ENCODE assay signal across 20 cellular contexts in the genomic region with DNA sequence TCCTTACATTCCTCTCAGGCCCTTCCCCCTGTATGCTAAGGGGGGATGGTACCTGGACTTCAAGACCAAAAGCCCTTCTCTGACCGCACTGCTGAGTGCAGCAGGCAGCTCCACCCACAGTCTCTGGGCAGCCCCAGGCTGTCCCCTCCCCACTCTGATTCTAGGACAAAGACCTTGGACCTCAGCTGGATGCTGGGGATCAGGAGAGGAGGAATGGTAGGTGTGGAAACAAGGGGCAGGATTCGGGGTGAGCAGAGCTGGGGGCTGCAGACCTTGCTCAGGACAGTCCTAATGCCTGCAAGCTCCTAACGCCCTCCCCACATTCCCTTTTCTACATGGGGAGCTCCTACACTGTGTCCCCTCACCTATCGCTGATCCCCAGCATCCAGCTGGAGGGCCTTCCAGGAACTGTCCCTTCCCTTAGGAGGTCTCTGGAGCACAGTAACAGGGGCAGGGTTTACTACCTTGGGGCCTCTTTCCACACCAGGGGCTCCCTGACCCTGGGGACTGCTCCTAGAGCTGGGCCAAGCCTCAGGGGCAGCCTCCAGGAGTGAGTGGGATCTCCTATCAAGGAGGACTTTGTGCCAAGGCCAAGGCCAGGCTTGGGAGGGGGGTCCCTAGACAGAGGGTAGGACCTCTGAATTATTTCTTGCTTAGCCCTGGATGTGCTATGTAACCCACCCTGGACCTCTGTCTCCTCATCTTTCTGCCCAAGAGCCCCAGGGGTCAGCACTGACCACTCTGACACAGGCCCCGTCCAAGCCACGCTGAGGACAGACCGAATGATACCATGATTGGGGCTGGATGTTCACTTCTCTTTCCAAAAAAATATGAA. TPM values are rescaled to one million over a fixed set of nuclear protein-coding genes. Genes with fewer than 3 reads are reported as not detected.
A peak's percentile ranks its signal among the peaks of the same experiment; 100 is the strongest.
DNase-seq lines count a peak whose midpoint lies in the region; ATAC-seq, FAIRE-seq and TF ChIP-seq lines count a peak whose summit lies in the region.
"Had no signal": no experiment of that assay in that cellular context is flagged by ENCODE, and none has a peak within 500 bp of the region (broad histone marks: within the 10 kb centered on the region; RNA-seq: fewer than 3 reads in every experiment).

No MANE protein-coding gene starts in this region.

- FAIRE-seq in H1 (lab: Jason Lieb, UNC): no peak
- FAIRE-seq: H54 had no signal

- H3K4me3 ChIP-seq in H1 (ENCODE audit: extremely low read depth in 1 of 4, insufficient read depth in 2 of 4, low read depth in 3 of 4, low read length in 4 of 4): no peak overlapping the region
- H3K4me3 ChIP-seq in mesendoderm (ENCODE audit: low read length): no peak overlapping the region
- H3K4me3 ChIP-seq in trophoblast cell (ENCODE audit: low read depth, low read length): no peak overlapping the region
- H3K4me3 ChIP-seq: BLaER1 treated with 17β-estradiol and CSF1 and Interleukin-3, amounts not matched to agents 10 nM and 100 nM had no signal

- H3K4me1 ChIP-seq in H1 (replicated peaks in 1 of 4; ENCODE audit: control insufficient read depth in 3 of 4, insufficient read depth in 4 of 4, low read length in 3 of 4): peaks cover 0 to 14% (median 8%) of the 10 kb centered on the region in 4 experiments; a peak in 5 of 7 replicates
- H3K4me1 ChIP-seq in mesendoderm (ENCODE audit: control insufficient read depth, low read depth, low read length): no peaks in the 10 kb centered on the region
- H3K4me1 ChIP-seq in trophoblast cell (ENCODE audit: control insufficient read depth in 1 of 2, insufficient read depth in 2 of 2, low read length in 2 of 2): peaks cover 7 to 14% of the 10 kb centered on the region in 2 experiments

- no peak overlapping the region for H2BK15ac ChIP-seq in H1 (ENCODE audit: low read length)
- no peak overlapping the region for H2BK15ac ChIP-seq in mesendoderm (replicated peaks; ENCODE audit: low read depth)

- no peak overlapping the region for H4K91ac ChIP-seq in H1 (replicated peaks; ENCODE audit: insufficient read length, low read length)
- peak overlapping the region; percentile 10 for H4K91ac ChIP-seq in trophoblast cell (ENCODE audit: low read depth, low read length)

- no peak overlapping the region for H3K56ac ChIP-seq in H1 (replicated peaks; ENCODE audit: insufficient read length, low read depth, low read length)
- H3K56ac ChIP-seq in mesendoderm (ENCODE audit: low read length): no peak overlapping the region

- no peak overlapping the region for H2BK12ac ChIP-seq in H1 (ENCODE audit: low read depth, low read length)
- no peak overlapping the region for H2BK12ac ChIP-seq in trophoblast cell (ENCODE audit: low read length)

- H3K23me2 ChIP-seq in H1 (ENCODE audit: low read depth, low read length): no peaks in the 10 kb centered on the region

- H3K9me3 ChIP-seq in H1 (ENCODE audit: insufficient read depth in 2 of 2, low read depth in 1 of 2, low read length in 1 of 2) (no peaks in the 10 kb centered on the region), trophoblast cell (ENCODE audit: insufficient read depth, low read depth, low read length) (peaks cover 2% of the 10 kb centered on the region)
- H3K9me3 ChIP-seq: BLaER1 treated with 17β-estradiol and CSF1 and Interleukin-3, amounts not matched to agents 10 nM and 100 nM had no signal

- H3K23ac ChIP-seq in H1 (ENCODE audit: insufficient read length): no peak overlapping the region
- H3K23ac ChIP-seq in mesendoderm (ENCODE audit: low read length): no peak overlapping the region
- no peak overlapping the region for H3K23ac ChIP-seq in trophoblast cell (ENCODE audit: low read length)

- H3K27ac ChIP-seq in H1 (ENCODE audit: low read depth, low read length) (no peak overlapping the region), mesendoderm (ENCODE audit: low read depth, low read length) (no peak overlapping the region), trophoblast cell (ENCODE audit: low read depth, low read length) (no peak overlapping the region)
- H3K27ac ChIP-seq: 22Rv1 had no signal

- no peak for TF ChIP-seq RAD21 in H1 (IDR thresholded peaks at IDR 0.05 in 1 of 2, conservative IDR thresholded peaks at IDR 0.05 in 1 of 2; ENCODE audit: low read depth in 2 of 2, low read length in 2 of 2)

- no peaks in the 10 kb centered on the region for H3K36me3 ChIP-seq in H1 (ENCODE audit: control insufficient read depth in 2 of 4, insufficient read depth in 4 of 4, low read length in 3 of 4)
- H3K36me3 ChIP-seq in mesendoderm (ENCODE audit: control insufficient read depth, insufficient read depth, low read length): no peaks in the 10 kb centered on the region
- no peaks in the 10 kb centered on the region for H3K36me3 ChIP-seq in trophoblast cell (ENCODE audit: control insufficient read depth in 1 of 2, insufficient read depth in 2 of 2, low read length in 2 of 2)
- H3K36me3 ChIP-seq: BLaER1 treated with 17β-estradiol and CSF1 and Interleukin-3, amounts not matched to agents 10 nM and 100 nM had no signal

- no peak overlapping the region for H4K12ac ChIP-seq in trophoblast cell (ENCODE audit: low read depth, low read length)

- H3K18ac ChIP-seq in H1 (ENCODE audit: extremely low read depth, low read length) (no peak overlapping the region), mesendoderm (ENCODE audit: low read length) (no peak overlapping the region), trophoblast cell (ENCODE audit: low read length) (no peak overlapping the region)

- no peak overlapping the region for H2AFZ ChIP-seq in H1 (ENCODE audit: low read length)
- H2AFZ ChIP-seq in trophoblast cell (ENCODE audit: insufficient read depth, low read length, poor library complexity): no peak overlapping the region

- TF ChIP-seq CTCF in H1 (IDR thresholded peaks at IDR 0.05; ENCODE audit: control extremely low read depth in 1 of 3, insufficient read depth in 1 of 3, low read depth in 1 of 3, low read length in 3 of 3): no peak
- TF ChIP-seq CTCF in GM13977 (IDR thresholded peaks at IDR 0.05; ENCODE audit: extremely low read depth, insufficient read depth, missing control alignments): no peak

- H2BK5ac ChIP-seq in H1 (ENCODE audit: low read depth, low read length) (0 out of 2 replicates have a peak overlapping the region, but pooled peaks have one; percentile 9), mesendoderm (ENCODE audit: low read length) (no peak overlapping the region), trophoblast cell (ENCODE audit: low read depth, low read length, poor library complexity) (no peak overlapping the region)

- 90% methylated on average over 7 of the region's 7 CpGs; no CpG with 5 or more reads in 1 of the 2 experiments for WGBS in H1 (ENCODE audit: extremely low coverage in 1 of 2, insufficient coverage in 1 of 2, insufficient read length in 1 of 2, insufficient replicate concordance in 2 of 2, low coverage in 1 of 2, low lambda C conversion rate in 2 of 2, missing lambda C conversion rate in 1 of 2), 2 experiments
- no CpG with 5 or more reads among the region's 7 CpGs for WGBS in mesendoderm (ENCODE audit: extremely low coverage, insufficient coverage, low lambda C conversion rate)
- WGBS in trophoblast cell (ENCODE audit: extremely low coverage, insufficient coverage, insufficient read length): no CpG with 5 or more reads among the region's 7 CpGs

- H2BK120ac ChIP-seq in H1 (replicated peaks; ENCODE audit: low read depth, low read length) (no peak overlapping the region), mesendoderm (ENCODE audit: low read depth, low read length) (no peak overlapping the region), trophoblast cell (ENCODE audit: insufficient read depth, low read length, poor library complexity) (no peak overlapping the region)

- no peak overlapping the region for H2BK20ac ChIP-seq in H1 (ENCODE audit: low read length)

- no peak overlapping the region for H2AK5ac ChIP-seq in H1 (ENCODE audit: low read depth, low read length)
- no peak overlapping the region for H2AK5ac ChIP-seq in mesendoderm (ENCODE audit: low read length)
- H2AK5ac ChIP-seq in trophoblast cell (ENCODE audit: low read length): no peak overlapping the region

- in situ Hi-C loops in GM13977 (cut with MboI; ENCODE audit: low pct_unique_long_range_greater_than_20kb, low sequenced_read_pairs, unreplicated experiment): loop anchor here (25.0 kb wide), 1 partner anchor 397 kb away; a partner anchor contains a TSS

- H3K14ac ChIP-seq in H1 (ENCODE audit: insufficient read length) (no peak overlapping the region), trophoblast cell (ENCODE audit: low read length) (no peak overlapping the region)

- H3K79me1 ChIP-seq in H1 (ENCODE audit: low read depth, low read length) (peaks cover 3% of the 10 kb centered on the region; the same call in 1 of the 2 replicates), mesendoderm (ENCODE audit: low read length) (no peaks in the 10 kb centered on the region), trophoblast cell (ENCODE audit: low read length) (no peaks in the 10 kb centered on the region)

- H3K79me2 ChIP-seq in H1 (ENCODE audit: control insufficient read depth in 1 of 2, insufficient read depth in 2 of 2, low read length in 2 of 2) (no peaks in the 10 kb centered on the region), mesendoderm (ENCODE audit: control insufficient read depth, insufficient read depth, low read length) (no peaks in the 10 kb centered on the region), trophoblast cell (ENCODE audit: control insufficient read depth, insufficient read depth, low read length, poor library complexity) (no peaks in the 10 kb centered on the region)

- CTCF ChIA-PET in H1 (lab: Charles Lee; ENCODE audit: partially characterized antibody): interaction anchor here (0.8 to 6.4 kb wide), 7 partner anchors 12 to 560 kb away, joined by 3 to 62 read pairs (median 5); no protein-coding TSS in a partner anchor

- H3K4me2 ChIP-seq in H1 (ENCODE audit: insufficient read depth in 1 of 2, low read depth in 2 of 2, low read length in 2 of 2): no peak overlapping the region
- H3K4me2 ChIP-seq in mesendoderm (ENCODE audit: low read length): no peak overlapping the region
- H3K4me2 ChIP-seq in trophoblast cell (ENCODE audit: low read length): no peak overlapping the region

- H4K8ac ChIP-seq in H1 (ENCODE audit: extremely low read depth, insufficient read depth, low read length): no peak overlapping the region; the same call in 1 of the 2 replicates
- H4K8ac ChIP-seq in mesendoderm (ENCODE audit: low read depth, low read length): no peak overlapping the region
- no peak overlapping the region for H4K8ac ChIP-seq in trophoblast cell (ENCODE audit: low read depth, low read length)

- POLR2A ChIA-PET in H1 (lab: Charles Lee; ENCODE audit: partially characterized antibody): interaction anchor here (0.7 to 1.4 kb wide), 4 partner anchors 12 to 52 kb away, joined by 3 to 6 read pairs (median 3); a partner anchor contains a TSS

- H3K9ac ChIP-seq in H1 (replicated peaks in 1 of 4; ENCODE audit: extremely low read depth in 1 of 4, low read depth in 3 of 4, low read length in 3 of 4): no peak overlapping the region; a peak in 1 of 7 replicates
- H3K9ac ChIP-seq in mesendoderm (ENCODE audit: low read length): no peak overlapping the region
- no peak overlapping the region for H3K9ac ChIP-seq in trophoblast cell (ENCODE audit: low read length)
- H3K9ac ChIP-seq: BLaER1 treated with 17β-estradiol and CSF1 and Interleukin-3, amounts not matched to agents 10 nM and 100 nM had no signal

- TF ChIP-seq EP300 in H1 (IDR thresholded peaks at IDR 0.05; ENCODE audit: borderline replicate concordance in 1 of 2, low read depth in 2 of 2, low read length in 2 of 2): no peak

- peak; percentile 31 for DNase-seq in activated effector memory CD4-positive, alpha-beta T cell treated with anti-CD3 and anti-CD28 coated beads, Interleukin-2, amount 50 U/mL, for 16 hours
- DNase-seq in activated effector memory CD4-positive, alpha-beta T cell treated with Interleukin-2 at 50 U/mL for 16 hours: no peak
- DNase-seq in H1 (ENCODE audit: low read depth in 1 of 2, low spot score in 2 of 2) (peak in 1 of 2 experiments; percentile 43), mesendoderm (peak; percentile 57), trophoblast cell (peak; percentile 23 to 49), GM13977 (ENCODE audit: low spot score) (no peak), AG20443 (ENCODE audit: low spot score) (no peak)
- DNase-seq: DMS 273 treated with DMSO at 0.1 percent for 48 hours, NCI-H1105, NCI-H187, OCI-M1, SIG-M5 had no signal

- H3K4ac ChIP-seq in H1 (replicated peaks; ENCODE audit: insufficient read length, low read depth, low read length) (no peak overlapping the region), mesendoderm (ENCODE audit: low read depth, low read length) (no peak overlapping the region), trophoblast cell (ENCODE audit: low read depth, low read length) (no peak overlapping the region)

- no peak for ATAC-seq in HG02938 (IDR thresholded peaks at IDR 0.05; ENCODE audit: unreplicated experiment)

- peaks cover 0 to 4% of the 10 kb centered on the region in 2 experiments for H4K20me1 ChIP-seq in H1 (replicated peaks in 1 of 2; ENCODE audit: control insufficient read depth in 1 of 2, insufficient read depth in 2 of 2, low read length in 2 of 2)
- H4K20me1 ChIP-seq: BLaER1 treated with 17β-estradiol and CSF1 and Interleukin-3, amounts not matched to agents 10 nM and 100 nM had no signal

- no peak overlapping the region for H4K5ac ChIP-seq in H1 (ENCODE audit: insufficient read length, low read depth, low read length)
- no peak overlapping the region for H4K5ac ChIP-seq in mesendoderm (ENCODE audit: low read length)

- TF ChIP-seq POLR2A in H1 (IDR thresholded peaks at IDR 0.05; ENCODE audit: control extremely low read depth in 1 of 2, low read depth in 2 of 2, low read length in 2 of 2): no peak

- no peaks in the 10 kb centered on the region for H3K27me3 ChIP-seq in H1 (replicated peaks in 1 of 4; ENCODE audit: control insufficient read depth in 3 of 4, extremely low read depth in 1 of 4, insufficient read depth in 3 of 4, low read length in 3 of 4)
- H3K27me3 ChIP-seq in mesendoderm (ENCODE audit: insufficient read depth, low read length, poor library complexity): no peaks in the 10 kb centered on the region
- H3K27me3 ChIP-seq in trophoblast cell (ENCODE audit: insufficient read depth, low read length): no peaks in the 10 kb centered on the region
- H3K27me3 ChIP-seq: BLaER1 treated with 17β-estradiol and CSF1 and Interleukin-3, amounts not matched to agents 10 nM and 100 nM had no signal

RNA-seq across cellular contexts. Expression of a gene that starts 5.6 kb away (rescaled TPM):
- 9.7 and 12.1 TPM in 2 replicates for total RNA-seq in H1 (2021; fragmentation: NEBNext Ultra II Directional; extraction: Animal tissue kit (Norgen Biotek cat#: 25700))
- 17.2 and 27.8 TPM in 2 replicates for polyA plus RNA-seq in H1 (2011; rRNA removed)
- 19.5 TPM for polyA plus RNA-seq in H1 (2011; cell fraction: cytosol; rRNA removed)
- 22.5 TPM for polyA plus RNA-seq in H1 (2011; cell fraction: nucleus; rRNA removed)
- 8.1 to 15.1 TPM (median 13.1 TPM) in 4 replicates for polyA plus RNA-seq in H1 (2012, experiment 1 of 2)
- polyA plus RNA-seq in H1 (2012, experiment 2 of 2): 11.9 TPM
- 10.3 TPM for polyA plus RNA-seq in H1 (2013, experiment 1 of 2)
- polyA plus RNA-seq in H1 (2013, experiment 2 of 2): 11.9 TPM
- polyA minus RNA-seq in H1 (2011; rRNA and poly(A)+ RNA removed): 11.2 and 12.8 TPM in 2 replicates
- polyA minus RNA-seq in H1 (2011; cell fraction: cytosol; rRNA and poly(A)+ RNA removed): 9.9 TPM
- polyA minus RNA-seq in H1 (2011; cell fraction: nucleus; rRNA and poly(A)+ RNA removed): 10.9 TPM
- polyA plus RNA-seq in mesendoderm (2013, experiment 1 of 2): 3.5 TPM
- 3.7 TPM for polyA plus RNA-seq in mesendoderm (2013, experiment 2 of 2)
- polyA plus RNA-seq in trophoblast cell (2013): 1.8 TPM in 2 replicates
- total RNA-seq: Daoy, LHCN-M2, RPMI7951 had no signal
- polyA plus RNA-seq: IgD-negative memory B cell had no signal

RNA-seq across cellular contexts. Expression of a gene that starts 32.4 kb away (rescaled TPM):
- 58.4 and 60.4 TPM in 2 replicates for total RNA-seq in H1 (2021; fragmentation: NEBNext Ultra II Directional; extraction: Animal tissue kit (Norgen Biotek cat#: 25700))
- polyA plus RNA-seq in H1 (2011; rRNA removed): 87.5 and 90.7 TPM in 2 replicates
- polyA plus RNA-seq in H1 (2011; cell fraction: cytosol; rRNA removed): 70.9 TPM
- 228 TPM for polyA plus RNA-seq in H1 (2011; cell fraction: nucleus; rRNA removed)
- 35.4 to 52.4 TPM (median 51.1 TPM) in 4 replicates for polyA plus RNA-seq in H1 (2012, experiment 1 of 2)
- 37.1 TPM for polyA plus RNA-seq in H1 (2012, experiment 2 of 2)
- polyA plus RNA-seq in H1 (2013, experiment 1 of 2): 108 TPM
- 90.7 TPM for polyA plus RNA-seq in H1 (2013, experiment 2 of 2)
- polyA minus RNA-seq in H1 (2011; rRNA and poly(A)+ RNA removed): 56.4 and 57.1 TPM in 2 replicates
- 30.7 TPM for polyA minus RNA-seq in H1 (2011; cell fraction: cytosol; rRNA and poly(A)+ RNA removed)
- 51.6 TPM for polyA minus RNA-seq in H1 (2011; cell fraction: nucleus; rRNA and poly(A)+ RNA removed)
- polyA plus RNA-seq in mesendoderm (2013, experiment 1 of 2): 27.0 TPM
- polyA plus RNA-seq in mesendoderm (2013, experiment 2 of 2): 27.9 TPM
- polyA plus RNA-seq in trophoblast cell (2013): 72.4 and 74.8 TPM in 2 replicates

RNA-seq across cellular contexts. Expression of a gene that starts 32.6 kb away (rescaled TPM):
- 6.9 and 7.1 TPM in 2 replicates for total RNA-seq in H1 (2021; fragmentation: NEBNext Ultra II Directional; extraction: Animal tissue kit (Norgen Biotek cat#: 25700))
- 2.1 and 3.2 TPM in 2 replicates for polyA plus RNA-seq in H1 (2011; rRNA removed)
- polyA plus RNA-seq in H1 (2011; cell fraction: cytosol; rRNA removed): 4.0 TPM
- 1.5 TPM for polyA plus RNA-seq in H1 (2011; cell fraction: nucleus; rRNA removed)
- 2.5 to 6.3 TPM (median 3.1 TPM) in 4 replicates for polyA plus RNA-seq in H1 (2012, experiment 1 of 2)
- 0.60 TPM for polyA plus RNA-seq in H1 (2012, experiment 2 of 2)
- 2.6 TPM for polyA plus RNA-seq in H1 (2013, experiment 1 of 2)
- 2.3 TPM for polyA plus RNA-seq in H1 (2013, experiment 2 of 2)
- polyA minus RNA-seq in H1 (2011; rRNA and poly(A)+ RNA removed): 2.2 and 3.3 TPM in 2 replicates
- 2.5 TPM for polyA minus RNA-seq in H1 (2011; cell fraction: cytosol; rRNA and poly(A)+ RNA removed)
- 3.0 TPM for polyA minus RNA-seq in H1 (2011; cell fraction: nucleus; rRNA and poly(A)+ RNA removed)
- 2.6 TPM for polyA plus RNA-seq in mesendoderm (2013, experiment 1 of 2)
- polyA plus RNA-seq in mesendoderm (2013, experiment 2 of 2): 2.4 TPM
- 1.8 and 3.0 TPM in 2 replicates for polyA plus RNA-seq in trophoblast cell (2013)

RNA-seq across cellular contexts. Expression of a gene that starts 50.4 kb away (rescaled TPM):
- 0.35 and 0.61 TPM in 2 replicates for total RNA-seq in H1 (2021; fragmentation: NEBNext Ultra II Directional; extraction: Animal tissue kit (Norgen Biotek cat#: 25700))
- 0.14 TPM in 2 replicates for polyA plus RNA-seq in H1 (2011; rRNA removed)
- polyA plus RNA-seq in H1 (2011; cell fraction: cytosol; rRNA removed): 0.19 TPM
- 0.29 TPM for polyA plus RNA-seq in H1 (2011; cell fraction: nucleus; rRNA removed)
- 0.10 to 0.39 TPM (median 0.20 TPM) in 4 replicates for polyA plus RNA-seq in H1 (2012, experiment 1 of 2)
- polyA plus RNA-seq in H1 (2012, experiment 2 of 2): 0.08 TPM
- 0.12 TPM for polyA plus RNA-seq in H1 (2013, experiment 1 of 2)
- polyA plus RNA-seq in H1 (2013, experiment 2 of 2): 0.13 TPM
- 0.22 and 0.24 TPM in 2 replicates for polyA minus RNA-seq in H1 (2011; rRNA and poly(A)+ RNA removed)
- polyA minus RNA-seq in H1 (2011; cell fraction: cytosol; rRNA and poly(A)+ RNA removed): not detected
- polyA minus RNA-seq in H1 (2011; cell fraction: nucleus; rRNA and poly(A)+ RNA removed): 0.20 TPM
- polyA plus RNA-seq in mesendoderm (2013, experiment 1 of 2): 0.06 TPM
- 0.07 TPM for polyA plus RNA-seq in mesendoderm (2013, experiment 2 of 2)
- 0.18 and 0.25 TPM in 2 replicates for polyA plus RNA-seq in trophoblast cell (2013)
- total RNA-seq: Daoy, LHCN-M2, RPMI7951 had no signal
- polyA plus RNA-seq: IgD-negative memory B cell had no signal

RNA-seq across cellular contexts. Expression of a gene that starts 52.2 kb away (rescaled TPM):
- total RNA-seq in H1 (2021; fragmentation: NEBNext Ultra II Directional; extraction: Animal tissue kit (Norgen Biotek cat#: 25700)): 1,219 and 1,248 TPM in 2 replicates
- polyA plus RNA-seq in H1 (2011; rRNA removed): 438 and 476 TPM in 2 replicates
- polyA plus RNA-seq in H1 (2011; cell fraction: cytosol; rRNA removed): 1,002 TPM
- polyA plus RNA-seq in H1 (2011; cell fraction: nucleus; rRNA removed): 864 TPM
- polyA plus RNA-seq in H1 (2012, experiment 1 of 2): 1,144 to 1,314 TPM (median 1,258 TPM) in 4 replicates
- 645 TPM for polyA plus RNA-seq in H1 (2012, experiment 2 of 2)
- polyA plus RNA-seq in H1 (2013, experiment 1 of 2): 1,303 TPM
- 1,245 TPM for polyA plus RNA-seq in H1 (2013, experiment 2 of 2)
- polyA minus RNA-seq in H1 (2011; rRNA and poly(A)+ RNA removed): 230 and 291 TPM in 2 replicates
- polyA minus RNA-seq in H1 (2011; cell fraction: cytosol; rRNA and poly(A)+ RNA removed): 523 TPM
- 554 TPM for polyA minus RNA-seq in H1 (2011; cell fraction: nucleus; rRNA and poly(A)+ RNA removed)
- polyA plus RNA-seq in mesendoderm (2013, experiment 1 of 2): 1,698 TPM
- 1,742 TPM for polyA plus RNA-seq in mesendoderm (2013, experiment 2 of 2)
- polyA plus RNA-seq in trophoblast cell (2013): 704 and 749 TPM in 2 replicates

Comparison
In these comparisons a context has a peak if more than half of its experiments do, and no peak if none do; other contexts are left out.
1. DNase-seq: peak in activated effector memory CD4-positive, alpha-beta T cell treated with anti-CD3 and anti-CD28 coated beads, Interleukin-2, amount 50 U/mL, for 16 hours (single experiment), mesendoderm (single experiment) and trophoblast cell (2 of 2); none in activated effector memory CD4-positive, alpha-beta T cell treated with Interleukin-2 at 50 U/mL for 16 hours (single experiment), GM13977 (single experiment) and AG20443 (single experiment).